In the genomic region with DNA sequence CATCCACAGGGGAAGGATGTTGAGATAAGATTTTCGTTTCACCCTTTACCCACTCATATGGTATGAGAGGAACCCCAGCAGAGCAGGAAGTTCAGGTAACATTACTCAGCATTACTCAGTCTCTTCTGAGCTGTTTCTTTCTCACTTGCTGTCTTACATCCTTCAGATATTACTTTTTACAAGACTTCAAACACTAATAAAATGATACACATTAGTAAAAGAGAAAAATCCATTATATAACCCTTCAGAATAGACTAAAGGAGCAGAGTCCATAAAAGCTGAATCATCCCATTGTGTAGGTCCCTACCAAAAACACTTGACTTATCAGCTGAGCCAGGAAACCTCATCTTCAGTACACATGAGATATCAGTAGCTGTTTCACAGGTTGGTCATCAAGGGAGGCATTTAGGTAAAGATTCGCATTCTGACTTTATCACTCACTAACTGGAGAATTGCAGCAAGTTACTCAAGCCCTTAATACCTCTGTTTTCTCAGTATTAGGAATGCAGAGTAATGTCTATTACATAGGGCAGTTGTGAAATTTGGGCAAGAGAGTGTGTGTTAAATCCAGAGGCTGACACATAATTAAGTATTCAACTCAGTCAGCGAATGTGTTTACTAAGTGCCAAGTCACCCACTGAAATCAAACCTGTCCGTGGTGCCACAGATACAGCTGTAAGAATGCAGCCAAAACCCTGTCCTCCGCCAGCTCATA, we compare ENCODE assay signal across 8 cellular contexts. TPM values are rescaled to one million over a fixed set of nuclear protein-coding genes. Genes with fewer than 3 reads are reported as not detected.
A peak's percentile ranks its signal among the peaks of the same experiment; 100 is the strongest.
DNase-seq lines count a peak whose midpoint lies in the region; ATAC-seq and TF ChIP-seq lines count a peak whose summit lies in the region.

No MANE protein-coding gene starts in this region.

- POLR2A ChIA-PET in PC-3 (lab: Charles Lee; ENCODE audit: unreplicated experiment), result interaction anchor here (0.6 to 1.7 kb wide), 6 partner anchors 15 to 937 kb away, joined by 3 to 20 read pairs (median 4); no protein-coding TSS in a partner anchor

- DNase-seq in ELR (ENCODE audit: low read depth) (peak; percentile 75), PC-3 (peak; percentile 83), fibroblast of pulmonary artery (ENCODE audit: low read depth) (peak; percentile 74), T-helper 9 cell (no peak), SW480 (ENCODE audit: low spot score) (no peak), NCI-H82 treated with DMSO at 0.1 percent for 48 hours (lab: John Stamatoyannopoulos, UW; ENCODE audit: unreplicated experiment) (no peak)
- DNase-seq in central memory CD4-positive, alpha-beta T cell, result no peak

- intact Hi-C loops in PC-3 (cut with micrococcal nuclease), result loop anchor here (1.0 to 2.0 kb wide), 2 partner anchors 37 to 272 kb away; no protein-coding TSS in a partner anchor

- ATAC-seq in GM21786 (IDR thresholded peaks at IDR 0.05; ENCODE audit: unreplicated experiment) (peak; percentile 67), PC-3 (peak; percentile 95)

- peak overlapping the region; percentile 19; the same call in 1 of the 2 replicates for H3K4me2 ChIP-seq in PC-3 (ENCODE audit: low read length)

- TF ChIP-seq CTCF in PC-3 (conservative IDR thresholded peaks at IDR 0.05; ENCODE audit: low read depth, low read length) (no peak), fibroblast of pulmonary artery (IDR thresholded peaks at IDR 0.05; ENCODE audit: low read length, missing control alignments) (no peak)

- peak overlapping the region; percentile 67 for H3K9ac ChIP-seq in PC-3 (ENCODE audit: low read length)

- CTCF ChIA-PET in PC-3 (lab: Charles Lee), result interaction anchor here (0.7 to 1.1 kb wide), 3 partner anchors 14 to 543 kb away, joined by 3 to 4 read pairs (median 3); no protein-coding TSS in a partner anchor

- peak overlapping the region; percentile 95 for H3K27ac ChIP-seq in PC-3 (ENCODE audit: low read length)

- H3K9me3 ChIP-seq in PC-3 (ENCODE audit: low read length), result no peaks in the 10 kb centered on the region

- H2AFZ ChIP-seq in PC-3 (ENCODE audit: low read length), result no peak overlapping the region

- no peaks in the 10 kb centered on the region for H4K20me1 ChIP-seq in PC-3 (ENCODE audit: low read length)

- H3K79me2 ChIP-seq in PC-3 (ENCODE audit: low read length), result no peaks in the 10 kb centered on the region

- H3K36me3 ChIP-seq in PC-3 (ENCODE audit: low read depth, low read length), result no peaks in the 10 kb centered on the region

- BruUV-seq in PC-3 (replicated peaks; lab: Mats Ljungman, UMichigan), result TSS peak; percentile 96

- peaks cover 24% of the 10 kb centered on the region for H3K4me1 ChIP-seq in PC-3 (ENCODE audit: insufficient read depth, low read length)

- no peaks in the 10 kb centered on the region for H3K27me3 ChIP-seq in PC-3 (ENCODE audit: low read length)

- no peaks in the 10 kb centered on the region for H3K9me2 ChIP-seq in PC-3 (replicated peaks; ENCODE audit: low read length)

- no peaks in the 10 kb centered on the region for H3F3A ChIP-seq in PC-3 (ENCODE audit: low read length, unreplicated experiment)

- H3K4me3 ChIP-seq in PC-3 (ENCODE audit: low read length), result no peak overlapping the region
- H3K4me3 ChIP-seq in fibroblast of pulmonary artery (replicated peaks; ENCODE audit: low read depth, low read length), result no peak overlapping the region

RNA-seq across cellular contexts. Expression of gene KLF6, which starts 44.7 kb away (rescaled TPM):
- 94.5 and 112 TPM in 2 replicates for total RNA-seq in PC-3 (2014; rRNA removed)

Comparison
In these comparisons a context has a peak if more than half of its experiments do, and no peak if none do; other contexts are left out.
1. DNase-seq: peak in ELR (single experiment), PC-3 (single experiment) and fibroblast of pulmonary artery (single experiment); none in T-helper 9 cell (single experiment), central memory CD4-positive, alpha-beta T cell (single experiment), SW480 (single experiment) and NCI-H82 treated with DMSO at 0.1 percent for 48 hours (single experiment).